In the genomic region with DNA sequence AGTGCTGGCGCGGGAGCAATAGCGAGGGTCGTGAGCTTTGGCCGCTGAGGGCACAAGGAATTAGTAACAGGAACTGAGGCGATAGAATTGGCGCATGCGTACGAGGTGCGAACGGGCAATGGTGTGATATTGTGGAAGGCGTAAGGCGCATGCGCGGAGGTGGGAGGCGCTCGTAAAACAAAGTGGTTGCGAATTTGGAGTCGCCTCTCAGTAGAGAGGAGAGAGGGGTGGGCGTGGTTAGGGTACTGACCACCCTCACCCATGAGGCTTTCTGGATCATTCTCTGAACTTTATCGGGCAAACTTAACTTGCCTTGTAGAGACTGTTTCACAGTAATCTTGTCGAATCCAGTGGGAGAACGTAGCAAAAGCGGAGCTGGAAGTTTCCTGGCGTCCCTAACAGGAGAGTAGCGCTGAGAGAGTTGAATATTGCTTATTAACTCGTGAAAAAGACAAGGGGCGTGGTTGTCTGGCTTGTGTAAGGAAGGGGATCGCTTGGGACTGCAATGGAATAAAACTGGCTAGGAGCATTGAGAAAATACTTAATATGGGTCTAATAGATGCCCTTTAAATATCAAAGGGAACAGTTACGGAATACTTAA, we compare ENCODE assay signal across 8 cellular contexts. TPM values are rescaled to one million over a fixed set of nuclear protein-coding genes. Genes with fewer than 3 reads are reported as not detected.
A peak's percentile ranks its signal among the peaks of the same experiment; 100 is the strongest.
DNase-seq lines count a peak whose midpoint lies in the region; ATAC-seq, FAIRE-seq and TF ChIP-seq lines count a peak whose summit lies in the region.

No MANE protein-coding gene starts in this region.

- TF ChIP-seq CTCF in right atrium auricular region (IDR thresholded peaks at IDR 0.05) (no peak), psoas muscle (IDR thresholded peaks at IDR 0.05) (no peak)

- H3K36me3 ChIP-seq in right atrium auricular region = no peaks in the 10 kb centered on the region
- H3K36me3 ChIP-seq in psoas muscle (ENCODE audit: insufficient read depth in 1 of 2, low read depth in 1 of 2) = peaks cover 3 to 11% of the 10 kb centered on the region in 2 donors

- H3K4me3 ChIP-seq in right atrium auricular region (peak overlapping the region; percentile 51 to 74), psoas muscle (peak overlapping the region; percentile 84)

- H3K27ac ChIP-seq in right atrium auricular region (peak overlapping the region; percentile 99), psoas muscle (peak overlapping the region; percentile 99)

- ATAC-seq in HG02870 (IDR thresholded peaks at IDR 0.05; ENCODE audit: unreplicated experiment) (peak; percentile 36), psoas muscle (peak; percentile 33 to 54 (median 42))

- H3K4me1 ChIP-seq in right atrium auricular region = peaks cover 0 to 50% of the 10 kb centered on the region in 2 donors
- H3K4me1 ChIP-seq in psoas muscle = peaks cover 45% of the 10 kb centered on the region

- no peaks in the 10 kb centered on the region for H3K9me3 ChIP-seq in right atrium auricular region
- no peaks in the 10 kb centered on the region for H3K9me3 ChIP-seq in psoas muscle

- 0 to 1% (median 0%) methylated on average over 30 of the region's 30 CpGs for WGBS in psoas muscle, 3 donors

- DNase-seq in NCI-H1436 treated with DMSO at 0.1 percent for 48 hours (lab: John Stamatoyannopoulos, UW) = peak; percentile 89
- DNase-seq in SW 1271 (lab: John Stamatoyannopoulos, UW) = peak; percentile 80 to 92
- DNase-seq in amniotic stem cell (lab: John Stamatoyannopoulos, UW) = peak; percentile 96
- peak; percentile 95 for DNase-seq in right atrium auricular region (ENCODE audit: low spot score)
- peak; percentile 95 to 96 for DNase-seq in psoas muscle
- peak; percentile 89 for DNase-seq in urothelium cell line (ENCODE audit: low spot score)

- H3K27me3 ChIP-seq in right atrium auricular region (no peaks in the 10 kb centered on the region), psoas muscle (ENCODE audit: insufficient read depth in 3 of 3, low read length in 2 of 3) (no peaks in the 10 kb centered on the region)

- TF ChIP-seq POLR2A in GM15510 (IDR thresholded peaks at IDR 0.05; ENCODE audit: borderline replicate concordance, extremely low read depth, insufficient read length) = peak; percentile 61

- intact Hi-C loops in psoas muscle (cut with DNase I) = loop anchor here (2.0 to 5.0 kb wide), 3 partner anchors 28 to 107 kb away; a partner anchor contains a TSS

- no peak for FAIRE-seq in urothelium cell line (lab: Jason Lieb, UNC)

RNA-seq across cellular contexts. Expression of a gene that starts 0.4 kb away (rescaled TPM):
- total RNA-seq in right atrium auricular region (10 to 100 TPM; 20.0 to 23.8 TPM), psoas muscle (10 to 100 TPM in 1 of 4 donors, 1 to 10 TPM in 3; 5.5 to 13.8 (median 6.9) TPM)
- polyA plus RNA-seq in psoas muscle = 10 to 100 TPM; 12.1 to 48.1 (median 30.1) TPM

RNA-seq across cellular contexts. Expression of a gene that starts 4.4 kb away (rescaled TPM):
- total RNA-seq in right atrium auricular region (10 to 100 TPM; 69.5 to 80.5 TPM), psoas muscle (10 to 100 TPM; 52.3 to 87.2 (median 82.8) TPM)
- 10 to 100 TPM; 33.2 to 67.3 (median 43.8) TPM for polyA plus RNA-seq in psoas muscle

RNA-seq across cellular contexts. Expression of a gene that starts 8.2 kb away (rescaled TPM):
- 10 to 100 TPM; 19.5 to 24.8 TPM for total RNA-seq in right atrium auricular region
- 10 to 100 TPM; 24.5 to 39.4 (median 30.4) TPM for total RNA-seq in psoas muscle
- 10 to 100 TPM; 32.4 to 52.7 (median 51.6) TPM for polyA plus RNA-seq in psoas muscle

RNA-seq across cellular contexts. Expression of a gene that starts 13.3 kb away (rescaled TPM):
- total RNA-seq in right atrium auricular region = 10 to 100 TPM; 13.9 to 18.4 TPM
- total RNA-seq in psoas muscle = 10 to 100 TPM; 14.5 to 23.0 (median 17.4) TPM
- 10 to 100 TPM; 13.1 to 24.0 (median 14.5) TPM for polyA plus RNA-seq in psoas muscle

RNA-seq across cellular contexts. Expression of a gene that starts 18.5 kb away (rescaled TPM):
- total RNA-seq in right atrium auricular region (not detected), psoas muscle (not detected)
- not detected for polyA plus RNA-seq in psoas muscle

Comparison
In these comparisons a context has a peak if more than half of its experiments do, and no peak if none do; other contexts are left out.
1. Peak in every context shown above with its lines: DNase-seq, ATAC-seq, H3K4me3 ChIP-seq and H3K27ac ChIP-seq.